Comparison of ENCODE assay signal across 13 cellular contexts in genomic region chr22:39954584-39955055, GRCh38. TPM values are rescaled to one million over a fixed set of nuclear protein-coding genes. Genes with fewer than 3 reads are reported as not detected.
DNase-seq lines count a peak whose midpoint lies in the region; ATAC-seq and TF ChIP-seq lines count a peak whose summit lies in the region.
"Had no signal": no experiment of that assay in that cellular context is flagged by ENCODE, and none has a peak within 500 bp of the region (broad histone marks: within the 10 kb centered on the region; RNA-seq: fewer than 3 reads in every experiment).

No MANE protein-coding gene starts in this region.

- DNase-seq in A172 (ENCODE audit: low spot score), result peak; percentile 23
- no peak for DNase-seq in DND-41
- no peak for DNase-seq in activated naive CD8-positive, alpha-beta T cell treated with anti-CD3 and anti-CD28 coated beads for 36 hours
- peak; percentile 15 for DNase-seq in glomerular visceral epithelial cell (ENCODE audit: extremely low spot score)
- no peak for DNase-seq in germinal center (ENCODE audit: low spot score)
- no peak for DNase-seq in GM10248 (ENCODE audit: extremely low spot score)
- DNase-seq in endothelial cell (ENCODE audit: low spot score), result no peak
- DNase-seq in progenitor cell of endocrine pancreas (ENCODE audit: low spot score, unreplicated experiment), result no peak
- DNase-seq: DMS79 treated with DMSO at 0.1 percent for 48 hours; effector CD8-positive, alpha-beta T cell; kidney; NCI-H446 treated with DMSO at 0.1 percent for 48 hours; psoas muscle had no signal

- no peak overlapping the region for H2AFZ ChIP-seq in DND-41 (ENCODE audit: low read depth, low read length)

- CTCF ChIA-PET in GM10248 (lab: Yijun Ruan, JAX), result interaction anchor here (1.2 kb wide), 1 partner anchor 31 kb away, joined by 4 read pairs; no protein-coding TSS in a partner anchor

- H3K9me3 ChIP-seq in DND-41 (ENCODE audit: insufficient read depth, low read length, severe bottlenecking), result no peaks in the 10 kb centered on the region
- H3K9me3 ChIP-seq: psoas muscle had no signal

- no peaks in the 10 kb centered on the region for H4K20me1 ChIP-seq in DND-41 (ENCODE audit: insufficient read depth, low read length)

- H3K36me3 ChIP-seq in DND-41 (ENCODE audit: insufficient read depth, low read length), result peaks cover 66% of the 10 kb centered on the region

- no peaks in the 10 kb centered on the region for H3K27me3 ChIP-seq in DND-41 (ENCODE audit: insufficient read depth, low read length, poor library complexity)

- no peak overlapping the region for H3K4me3 ChIP-seq in DND-41 (ENCODE audit: low read depth in 1 of 2, low read length in 2 of 2)
- H3K4me3 ChIP-seq: psoas muscle had no signal

- ATAC-seq in DND-41 (ENCODE audit: insufficient read depth, low read depth), result no peak
- ATAC-seq: psoas muscle had no signal

- peaks cover 86% of the 10 kb centered on the region for H3K4me1 Mint-ChIP-seq in activated naive CD8-positive, alpha-beta T cell treated with anti-CD3 and anti-CD28 coated beads for 36 hours
- H3K4me1 Mint-ChIP-seq in endothelial cell (ENCODE audit: unreplicated experiment) (peaks cover 65% of the 10 kb centered on the region), progenitor cell of endocrine pancreas (ENCODE audit: low read depth) (peaks cover 4% of the 10 kb centered on the region)

- no peak overlapping the region for H3K9ac ChIP-seq in DND-41 (ENCODE audit: low read depth, low read length)

- H3K4me2 ChIP-seq in DND-41 (ENCODE audit: insufficient read depth, low read length), result no peak overlapping the region

- POLR2A ChIA-PET in GM10248 (lab: Yijun Ruan, JAX), result no interaction called here

- H3K4me1 ChIP-seq in DND-41 (ENCODE audit: insufficient read depth, low read length), result peaks cover 67% of the 10 kb centered on the region
- H3K4me1 ChIP-seq: psoas muscle had no signal

- TF ChIP-seq CTCF in DND-41 (IDR thresholded peaks at IDR 0.05; ENCODE audit: borderline replicate concordance, extremely low read depth, low read length, poor library complexity, severe bottlenecking) (no peak), GM10248 (IDR thresholded peaks at IDR 0.05; ENCODE audit: control extremely low read depth, extremely low read depth, low read depth, missing control alignments) (no peak), endothelial cell (IDR thresholded peaks at IDR 0.05; ENCODE audit: unreplicated experiment) (no peak), progenitor cell of endocrine pancreas (IDR thresholded peaks at IDR 0.05; ENCODE audit: unreplicated experiment) (no peak)

- no peaks in the 10 kb centered on the region for H3K27me3 Mint-ChIP-seq in activated naive CD8-positive, alpha-beta T cell treated with anti-CD3 and anti-CD28 coated beads for 36 hours
- H3K27me3 Mint-ChIP-seq in endothelial cell (ENCODE audit: unreplicated experiment) (peaks cover 5% of the 10 kb centered on the region), progenitor cell of endocrine pancreas (peaks cover 14% of the 10 kb centered on the region)

- H3K27ac ChIP-seq in DND-41 (ENCODE audit: low read length), result peak overlapping the region; percentile 4
- H3K27ac ChIP-seq: psoas muscle had no signal

- H3K9me3 Mint-ChIP-seq in activated naive CD8-positive, alpha-beta T cell treated with anti-CD3 and anti-CD28 coated beads for 36 hours, result no peaks in the 10 kb centered on the region
- H3K9me3 Mint-ChIP-seq in endothelial cell (ENCODE audit: unreplicated experiment) (no peaks in the 10 kb centered on the region), progenitor cell of endocrine pancreas (ENCODE audit: low read depth) (no peaks in the 10 kb centered on the region)

- peaks cover 86% of the 10 kb centered on the region for H3K36me3 Mint-ChIP-seq in activated naive CD8-positive, alpha-beta T cell treated with anti-CD3 and anti-CD28 coated beads for 36 hours
- H3K36me3 Mint-ChIP-seq in endothelial cell (ENCODE audit: low read depth, unreplicated experiment), result peaks cover 9% of the 10 kb centered on the region
- no peaks in the 10 kb centered on the region for H3K36me3 Mint-ChIP-seq in progenitor cell of endocrine pancreas (ENCODE audit: insufficient read depth)

- H3K27ac Mint-ChIP-seq in activated naive CD8-positive, alpha-beta T cell treated with anti-CD3 and anti-CD28 coated beads for 36 hours, result peak overlapping the region; percentile 88
- no peak overlapping the region for H3K27ac Mint-ChIP-seq in endothelial cell (ENCODE audit: unreplicated experiment)
- no peak overlapping the region for H3K27ac Mint-ChIP-seq in progenitor cell of endocrine pancreas

- H3K4me3 Mint-ChIP-seq in activated naive CD8-positive, alpha-beta T cell treated with anti-CD3 and anti-CD28 coated beads for 36 hours, result no peak overlapping the region
- H3K4me3 Mint-ChIP-seq in endothelial cell (ENCODE audit: unreplicated experiment) (no peak overlapping the region), progenitor cell of endocrine pancreas (ENCODE audit: low read depth) (no peak overlapping the region)

- peaks cover 31% of the 10 kb centered on the region for H3K79me2 ChIP-seq in DND-41 (ENCODE audit: insufficient read depth, low read length)

RNA-seq across cellular contexts. Expression of gene TMA7B, which starts 5.6 kb away (rescaled TPM):
- not detected in 2 replicates for total RNA-seq in A172 (2014; rRNA removed; shearing (Covaris generic))
- total RNA-seq in activated naive CD8-positive, alpha-beta T cell treated with anti-CD3 and anti-CD28 coated beads for 36 hours, result 1 to 10 TPM; 1.0 to 1.3 TPM
- total RNA-seq in endothelial cell (ENCODE audit: unreplicated experiment), result 1.0 TPM
- total RNA-seq in progenitor cell of endocrine pancreas, result not detected in 2 replicates
- total RNA-seq: psoas muscle had no signal

RNA-seq across cellular contexts. Expression of gene FAM83F, which starts 40.1 kb away (rescaled TPM):
- not detected in 2 replicates for total RNA-seq in A172 (2014; rRNA removed; shearing (Covaris generic))
- total RNA-seq in activated naive CD8-positive, alpha-beta T cell treated with anti-CD3 and anti-CD28 coated beads for 36 hours, result 1 to 10 TPM; 3.4 to 3.6 TPM
- total RNA-seq in endothelial cell (ENCODE audit: unreplicated experiment) (3.5 TPM), progenitor cell of endocrine pancreas (19.8 and 21.3 TPM in 2 replicates)

RNA-seq across cellular contexts. Expression of gene GRAP2, which starts 53.7 kb away (rescaled TPM):
- total RNA-seq in A172 (2014; rRNA removed; shearing (Covaris generic)), result not detected in 2 replicates
- 10 to 100 TPM; 65.2 to 65.5 TPM for total RNA-seq in activated naive CD8-positive, alpha-beta T cell treated with anti-CD3 and anti-CD28 coated beads for 36 hours
- 20.5 TPM for total RNA-seq in endothelial cell (ENCODE audit: unreplicated experiment)
- 0.58 and 0.60 TPM in 2 replicates for total RNA-seq in progenitor cell of endocrine pancreas

Comparison
In these comparisons a context has a peak if more than half of its experiments do, and no peak if none do; other contexts are left out.
1. DNase-seq: peak in A172 (single experiment) and glomerular visceral epithelial cell (single experiment); none in DND-41 (single experiment), activated naive CD8-positive, alpha-beta T cell treated with anti-CD3 and anti-CD28 coated beads for 36 hours (single experiment), germinal center (single experiment), GM10248 (single experiment), endothelial cell (single experiment) and progenitor cell of endocrine pancreas (single experiment).
2. RNA of gene GRAP2, which starts 53.7 kb away (total RNA-seq): 65.2 to 65.5 TPM in activated naive CD8-positive, alpha-beta T cell treated with anti-CD3 and anti-CD28 coated beads for 36 hours and 20.5 TPM in endothelial cell (single experiment); 0.58 to 0.60 TPM in progenitor cell of endocrine pancreas and not detected in A172; every median in the first group is over 10 times any median in the second.